26 cellular contexts compared by ENCODE assay signal in the genomic region with DNA sequence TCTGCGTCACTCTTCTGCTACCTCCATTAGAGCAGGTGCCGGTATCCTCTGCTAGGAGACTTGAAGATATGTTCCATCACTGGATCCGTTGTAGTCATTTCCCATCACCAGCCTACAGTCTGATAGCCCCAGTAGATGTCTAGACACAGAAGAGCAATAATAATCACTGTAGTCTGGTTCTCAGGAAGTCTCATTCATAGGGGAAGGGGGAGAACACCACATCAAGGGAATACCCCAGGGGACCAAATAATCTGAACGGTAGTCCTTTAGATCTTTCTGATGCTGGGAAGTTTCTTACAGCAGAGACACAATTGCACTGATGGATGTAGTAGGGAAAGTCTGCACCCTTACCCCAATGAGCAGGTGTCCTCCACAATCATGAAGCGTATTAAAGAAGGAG.
"Had no signal": no experiment of that assay in that cellular context is flagged by ENCODE, and none has a peak within 500 bp of the region (broad histone marks: within the 10 kb centered on the region; RNA-seq: fewer than 3 reads in every experiment).

No MANE protein-coding gene starts in this region.

- H3K4me1 ChIP-seq: stomach, suprapubic skin, testis, thyroid gland, tibial artery, tibial nerve, upper lobe of left lung, upper lobe of right lung, uterus, vagina had no signal

- ATAC-seq: stimulated activated effector memory CD8-positive, alpha-beta T cell treated with anti-CD3 and anti-CD28 coated beads, Interleukin-12 subunit alpha, Interleukin-12 subunit beta, amount 100 ng/mL, for 72 hours; stimulated activated memory B cell treated with anti-CD40 and anti-IgM and Interleukin-4, amounts not matched to agents 10 μg/mL and 1 μg/mL and 100 μg/mL, for 72 hours; stimulated activated naive B cell treated with anti-CD40 and anti-IgM and Interleukin-4, amounts not matched to agents 10 μg/mL and 1 μg/mL and 100 μg/mL, for 72 hours; stimulated activated naive CD8-positive, alpha-beta T cell treated with anti-CD3 and anti-CD28 coated beads, Interleukin-15, amount 100 ng/mL, for 72 hours; stimulated activated naive CD8-positive, alpha-beta T cell treated with anti-CD3 and anti-CD28 coated beads, Interleukin-15, Interleukin-2, amounts not matched to agents 100 U/mL and 50 U/mL, for 24 hours; upper lobe of right lung had no signal

- DNase-seq: stimulated activated CD4-positive, alpha-beta T cell treated with anti-CD3 and anti-CD28 coated beads, Interleukin-2, amount 100 ng/mL, for 48 hours; stimulated activated CD4-positive, alpha-beta T cell treated with anti-CD3 and anti-CD28 coated beads, Interleukin-4, amount 100 ng/mL, for 1 hour; stimulated activated CD4-positive, alpha-beta T cell treated with anti-CD3 and anti-CD28 coated beads, Interleukin-4, amount 100 ng/mL, for 24 hours; stimulated activated CD4-positive, alpha-beta T cell treated with anti-CD3 and anti-CD28 coated beads, Interleukin-4, amount 100 ng/mL, for 4 hours; stimulated activated CD8-positive, alpha-beta memory T cell treated with anti-CD3 and anti-CD28 coated beads, Interleukin-4, amount 100 ng/mL, for 48 hours; stimulated activated naive B cell treated with anti-CD40 and anti-IgM and Interleukin-4, amounts not matched to agents 10 μg/mL and 1 μg/mL and 100 μg/mL, for 72 hours; stimulated activated naive CD4-positive, alpha-beta T cell; stimulated activated naive CD4-positive, alpha-beta T cell treated with Interleukin-2 at 50 U/mL for 16 hours; stimulated activated naive CD8-positive, alpha-beta T cell treated with anti-CD3 and anti-CD28 coated beads, Interleukin-15, amount 100 ng/mL, for 72 hours; stimulated activated naive CD8-positive, alpha-beta T cell treated with anti-CD3 and anti-CD28 coated beads, Interleukin-15, Interleukin-2, amounts not matched to agents 100 U/mL and 50 U/mL, for 24 hours; stomach; substantia nigra; testis; thyroid gland; tibial artery; transverse colon; trophoblast cell; upper lobe of left lung; upper lobe of right lung; uterus had no signal

- H3K9me3 ChIP-seq: suprapubic skin, testis, thoracic aorta, thyroid gland, tibial artery, tibial nerve, transverse colon, upper lobe of left lung, upper lobe of right lung, uterus, vagina had no signal

- H3K4me3 ChIP-seq: stomach, suprapubic skin, testis, thoracic aorta, thyroid gland, tibial artery, tibial nerve, transverse colon, upper lobe of left lung, upper lobe of right lung, uterus, vagina had no signal

- H3K27me3 ChIP-seq: stomach, suprapubic skin, testis, thyroid gland, tibial artery, tibial nerve, transverse colon, upper lobe of left lung, upper lobe of right lung, uterus, vagina had no signal

- H3K27ac ChIP-seq: stomach, suprapubic skin, testis, thoracic aorta, thyroid gland, tibial artery, tibial nerve, transverse colon, upper lobe of left lung, upper lobe of right lung, uterus, vagina had no signal

- H3K36me3 ChIP-seq: stomach, suprapubic skin, thoracic aorta, thyroid gland, tibial artery, tibial nerve, transverse colon, upper lobe of left lung, upper lobe of right lung, uterus, vagina had no signal
